Comparison of ENCODE assay signal across 5 cellular contexts in genomic region chr2:97023893-97024182, GRCh38. TPM values are rescaled to one million over a fixed set of nuclear protein-coding genes. Genes with fewer than 3 reads are reported as not detected.
"Had no signal": no experiment of that assay in that cellular context is flagged by ENCODE, and none has a peak within 500 bp of the region (broad histone marks: within the 10 kb centered on the region; RNA-seq: fewer than 3 reads in every experiment).

No MANE protein-coding gene starts in this region.

RNA-seq across cellular contexts. Expression of gene FAM178B, which starts 37.5 kb away (rescaled TPM):
- total RNA-seq: activated B cell treated with CpG ODN at 0.5 μM for 24 hours; activated T-helper 1 cell treated with anti-CD3 and anti-CD28 coated beads, Interleukin-12 subunit alpha, Interleukin-12 subunit beta, Interleukin-2, Interleukin-4 antibody, amounts not matched to agents 30 ng/mL and 10 ng/mL and 1 ng/mL, durations not matched to agents 14 hours and 24 hours and 36 hours; body of pancreas; MCF 10A; PC-3 had no signal
